9 cellular contexts compared by ENCODE assay signal in the genomic region with DNA sequence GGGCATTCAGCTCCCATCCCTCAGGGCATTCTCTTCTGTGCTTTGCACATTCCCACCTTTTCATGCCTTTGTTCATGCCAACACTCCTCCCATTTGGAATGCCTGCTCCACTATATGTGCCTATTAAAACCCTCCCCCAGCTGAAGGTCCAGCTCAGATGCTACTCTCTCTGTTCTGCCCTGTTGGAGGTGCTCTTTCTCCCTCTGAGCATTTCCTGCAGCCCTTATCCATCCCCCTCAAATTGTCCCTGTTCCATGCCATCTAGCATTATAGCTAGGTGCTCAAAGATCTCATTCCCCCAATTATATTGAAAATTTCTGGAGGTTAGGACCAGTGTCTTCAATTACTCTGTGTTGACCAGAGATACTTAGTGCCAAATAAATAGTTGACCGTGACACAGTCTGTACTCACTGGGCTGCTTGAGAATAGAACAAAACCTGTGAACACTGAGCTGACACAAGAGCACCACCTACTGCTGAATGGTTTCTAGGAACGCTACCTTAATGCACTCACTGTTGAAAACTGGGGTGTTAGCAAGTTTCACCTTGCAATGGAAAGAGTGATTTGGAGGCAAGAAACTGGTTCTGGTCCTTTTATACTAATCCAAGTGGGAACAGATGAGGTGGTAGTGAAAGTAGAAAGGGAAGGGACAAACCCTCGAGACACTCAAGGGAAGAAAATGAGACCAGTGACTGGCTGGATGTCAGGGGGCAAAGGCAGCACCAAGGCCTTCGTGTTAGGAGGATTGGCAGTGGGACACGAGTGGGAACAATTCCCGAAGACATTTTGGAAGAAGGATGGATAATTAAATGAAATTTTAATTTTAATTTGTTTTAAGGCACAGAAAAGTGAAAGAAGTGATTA.
DNase-seq lines count a peak whose midpoint lies in the region; ATAC-seq, FAIRE-seq and TF ChIP-seq lines count a peak whose summit lies in the region.
"Had no signal": no experiment of that assay in that cellular context is flagged by ENCODE, and none has a peak within 500 bp of the region (broad histone marks: within the 10 kb centered on the region; RNA-seq: fewer than 3 reads in every experiment).

No MANE protein-coding gene starts in this region.

- FAIRE-seq in keratinocyte (lab: Jason Lieb, UNC): peak; percentile 84

- H3F3A ChIP-seq in Loucy (ENCODE audit: low read depth): no peaks in the 10 kb centered on the region

- dilution Hi-C loops in keratinocyte (cut with MboI; ENCODE audit: extremely low pct_ligation_motif_present, low sequenced_read_pairs): no loop called here

- H3K9ac ChIP-seq in Loucy (ENCODE audit: low read depth, low read length, poor library complexity, severe bottlenecking): no peak overlapping the region
- H3K9ac ChIP-seq in keratinocyte (ENCODE audit: control insufficient read depth, extremely low read depth, insufficient read depth, low read length): no peak overlapping the region

- H3K4me2 ChIP-seq in Loucy (ENCODE audit: low read depth, low read length, poor library complexity, severe bottlenecking): peak overlapping the region; percentile 24
- no peak overlapping the region for H3K4me2 ChIP-seq in keratinocyte (ENCODE audit: control insufficient read depth, extremely low read depth, insufficient read depth, low read depth, low read length)

- no peak overlapping the region for H2AFZ ChIP-seq in Loucy (ENCODE audit: low read length)
- H2AFZ ChIP-seq in keratinocyte (ENCODE audit: control insufficient read depth, low read length): no peak overlapping the region

- no peaks in the 10 kb centered on the region for H4K20me1 ChIP-seq in Loucy (ENCODE audit: insufficient read depth, low read length, poor library complexity, severe bottlenecking)
- no peaks in the 10 kb centered on the region for H4K20me1 ChIP-seq in keratinocyte (ENCODE audit: control insufficient read depth, extremely low read depth, insufficient read depth, low read length)

- H3K9me1 ChIP-seq in keratinocyte (ENCODE audit: control insufficient read depth, extremely low read depth, insufficient read depth, low read length): no peaks in the 10 kb centered on the region

- H3K79me2 ChIP-seq in Loucy (ENCODE audit: insufficient read depth, low read length) (no peaks in the 10 kb centered on the region), keratinocyte (ENCODE audit: control insufficient read depth, insufficient read depth, low read length) (no peaks in the 10 kb centered on the region)

- H3K36me3 ChIP-seq in Loucy (ENCODE audit: insufficient read depth, low read length) (no peaks in the 10 kb centered on the region), keratinocyte (ENCODE audit: control insufficient read depth in 2 of 2, extremely low read depth in 1 of 2, insufficient read depth in 2 of 2, low read length in 2 of 2) (no peaks in the 10 kb centered on the region)
- H3K36me3 ChIP-seq: SJSA1 had no signal

- H3K27ac ChIP-seq in keratinocyte (ENCODE audit: control insufficient read depth, insufficient read depth, low read length): no peak overlapping the region
- H3K27ac ChIP-seq: SJSA1 had no signal

- peak; percentile 58 for DNase-seq in EL
- DNase-seq in amniotic epithelial cell (ENCODE audit: low read depth): peak; percentile 44
- DNase-seq in keratinocyte (ENCODE audit: low read depth, low spot score): no peak
- no peak for DNase-seq in T-helper 9 cell

- H3K27me3 ChIP-seq in Loucy (ENCODE audit: insufficient read depth, low read length, poor library complexity, severe bottlenecking) (no peaks in the 10 kb centered on the region), keratinocyte (ENCODE audit: control insufficient read depth, extremely low read depth, insufficient read depth, low read length) (peaks cover 3% of the 10 kb centered on the region)
- H3K27me3 ChIP-seq: SJSA1 had no signal

- H3K4me1 ChIP-seq in Loucy (ENCODE audit: insufficient read depth, low read length, poor library complexity, severe bottlenecking): peaks cover 11% of the 10 kb centered on the region
- H3K4me1 ChIP-seq in keratinocyte (ENCODE audit: control insufficient read depth, extremely low read depth, insufficient read depth, low read length): no peaks in the 10 kb centered on the region
- H3K4me1 ChIP-seq: SJSA1 had no signal

- H3K9me3 ChIP-seq in Loucy (ENCODE audit: insufficient read depth, low read depth, low read length): no peaks in the 10 kb centered on the region
- no peaks in the 10 kb centered on the region for H3K9me3 ChIP-seq in keratinocyte (ENCODE audit: control insufficient read depth, low read depth, low read length)
- H3K9me3 ChIP-seq: SJSA1 had no signal

- ATAC-seq in HG03280 (IDR thresholded peaks at IDR 0.05; ENCODE audit: unreplicated experiment): no peak
- no peak for ATAC-seq in GM21619 (IDR thresholded peaks at IDR 0.05; ENCODE audit: unreplicated experiment)
- ATAC-seq in HG03108 (IDR thresholded peaks at IDR 0.05; ENCODE audit: unreplicated experiment): no peak

- no peaks in the 10 kb centered on the region for H3K9me2 ChIP-seq in Loucy (replicated peaks; ENCODE audit: low read depth, low read length)

- peak; percentile 89 for TF ChIP-seq CTCF in Loucy (conservative IDR thresholded peaks at IDR 0.05; ENCODE audit: low read length)
- TF ChIP-seq CTCF in keratinocyte (optimal IDR thresholded peaks at IDR 0.05 in 1 of 3, IDR thresholded peaks at IDR 0.05 in 1 of 3, conservative IDR thresholded peaks at IDR 0.05 in 1 of 3; ENCODE audit: extremely low read depth in 1 of 3, insufficient read depth in 2 of 3, low read length in 3 of 3): peak; percentile 59 to 84 (median 66)

- no peak overlapping the region for H3K4me3 ChIP-seq in Loucy (ENCODE audit: low read length, poor library complexity, severe bottlenecking)
- H3K4me3 ChIP-seq in keratinocyte (ENCODE audit: control insufficient read depth in 2 of 3, extremely low read depth in 1 of 3, insufficient read depth in 2 of 3, low read depth in 1 of 3, low read length in 3 of 3): no peak overlapping the region
- H3K4me3 ChIP-seq: SJSA1 had no signal

Comparison
In these comparisons a context has a peak if more than half of its experiments do, and no peak if none do; other contexts are left out.
1. DNase-seq: peak in EL (single experiment) and amniotic epithelial cell (single experiment); none in keratinocyte (single experiment) and T-helper 9 cell (single experiment).